ENCODE assay signal across 8 cellular contexts in the genomic region with DNA sequence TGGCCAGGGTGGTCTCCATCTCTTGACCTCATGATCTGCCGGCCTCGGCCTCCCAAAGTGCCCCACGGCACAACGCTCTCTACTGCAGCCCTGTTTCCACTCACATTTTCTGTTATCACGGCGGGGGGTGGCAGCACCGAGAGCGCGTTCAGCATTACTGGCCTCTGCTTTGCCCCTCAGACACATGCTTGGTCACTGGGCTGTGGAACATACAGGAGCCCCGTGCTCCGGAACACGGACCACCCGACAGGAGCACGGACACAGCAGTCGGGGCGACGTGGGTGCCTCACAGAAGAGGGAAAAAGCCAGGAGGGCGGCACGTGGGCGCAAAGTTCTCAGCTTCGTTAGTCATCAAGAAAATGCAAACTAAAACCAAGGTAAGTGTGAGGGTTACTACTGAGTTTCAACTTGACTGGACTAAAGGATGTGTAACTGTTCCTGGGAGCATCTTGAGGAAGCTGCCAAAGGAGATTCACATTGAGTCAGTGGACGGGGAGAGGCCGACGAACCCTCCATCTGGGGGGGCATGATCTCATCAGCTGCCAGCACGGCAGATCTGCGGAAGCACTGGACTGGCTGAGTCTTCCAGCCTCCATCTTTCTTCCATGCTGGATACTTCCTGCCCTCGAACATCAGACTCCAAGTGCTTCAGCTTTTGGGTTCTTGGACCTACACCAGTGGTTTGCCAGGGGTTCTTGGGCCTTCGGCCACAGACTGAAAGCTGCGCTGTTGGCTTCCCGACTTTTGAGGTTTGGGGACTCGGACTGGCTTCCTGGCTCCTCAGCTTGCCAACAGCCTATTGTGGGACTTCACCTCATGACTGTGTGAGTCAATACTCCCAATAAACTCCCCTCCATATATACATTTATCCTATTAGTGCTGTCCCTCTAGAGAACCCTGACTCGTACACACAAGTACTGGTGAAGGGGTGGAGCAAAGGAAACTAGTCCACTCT.
DNase-seq lines count a peak whose midpoint lies in the region; ATAC-seq and TF ChIP-seq lines count a peak whose summit lies in the region.

No MANE protein-coding gene starts in this region.

- H3K36me3 ChIP-seq in GM23338 (ENCODE audit: insufficient read depth) (no peaks in the 10 kb centered on the region), heart right ventricle (peaks cover 0 to 7% (median 0%) of the 10 kb centered on the region in 9 donors)

- H3K36me3 Mint-ChIP-seq in GM23338 (ENCODE audit: low read depth), result peaks cover 6% of the 10 kb centered on the region; the same call in 2 of the 3 replicates

- H3K9me2 ChIP-seq in GM23338 (ENCODE audit: insufficient read depth), result no peaks in the 10 kb centered on the region

- ATAC-seq in GM23338 (no peak), heart right ventricle (no peak), GM19455 (IDR thresholded peaks at IDR 0.05; ENCODE audit: unreplicated experiment) (no peak)

- no peaks in the 10 kb centered on the region; the same call in 2 of the 3 replicates for H3K9me3 Mint-ChIP-seq in GM23338

- peaks cover 43% of the 10 kb centered on the region for H4K20me1 ChIP-seq in GM23338 (replicated peaks; ENCODE audit: insufficient read depth)

- H3K4me1 ChIP-seq in GM23338 (ENCODE audit: insufficient read depth), result peaks cover 56% of the 10 kb centered on the region
- H3K4me1 ChIP-seq in heart right ventricle, result peaks cover 49 to 93% (median 78%) of the 10 kb centered on the region in 9 donors

- peaks cover 10% of the 10 kb centered on the region; the same call in 1 of the 2 replicates for H3F3A ChIP-seq in GM23338 (replicated peaks; ENCODE audit: low read depth)

- H3K9me3 ChIP-seq in heart right ventricle, result no peaks in the 10 kb centered on the region

- intact Hi-C loops in heart right ventricle (cut with DNase I), result loop anchor here in 1 of 10 donors (10.0 kb wide), 1 partner anchor 230 kb away; no protein-coding TSS in a partner anchor

- peak overlapping the region; percentile 92 for H3K27ac Mint-ChIP-seq in GM23338

- H3K27me3 Mint-ChIP-seq in GM23338 (ENCODE audit: insufficient read depth, low read depth, poor library complexity), result peaks cover 31% of the 10 kb centered on the region

- H3K27ac ChIP-seq in GM23338 (ENCODE audit: low read depth) (peak overlapping the region; percentile 79), heart right ventricle (peak overlapping the region in 7 of 10 donors; percentile 4 to 91 (median 75))

- TF ChIP-seq CTCF in GM23338 (conservative IDR thresholded peaks at IDR 0.05; ENCODE audit: low read depth in 2 of 2), result no peak
- no peak for TF ChIP-seq CTCF in heart right ventricle (IDR thresholded peaks at IDR 0.05)

- peak; percentile 94 for DNase-seq in CD1c-positive myeloid dendritic cell (ENCODE audit: extremely low spot score)
- DNase-seq in GM23338 (ENCODE audit: low spot score), result no peak
- DNase-seq in activated CD4-positive, alpha-beta T cell treated with anti-CD3 and anti-CD28 coated beads, Interleukin-2, amount 50 U/mL, for 24 hours (ENCODE audit: low read depth in 1 of 2, low spot score in 1 of 2), result peak; percentile 48 to 55
- no peak for DNase-seq in heart right ventricle
- DNase-seq in stimulated activated CD8-positive, alpha-beta memory T cell treated with anti-CD3 and anti-CD28 coated beads, Interleukin-4, amount 100 ng/mL, for 48 hours, result peak; percentile 78
- DNase-seq in NCI-H524 (lab: John Stamatoyannopoulos, UW), result no peak
- no peak for DNase-seq in NCI-H187 treated with DMSO at 0.1 percent for 48 hours (lab: John Stamatoyannopoulos, UW)

- H3K27me3 ChIP-seq in GM23338 (ENCODE audit: insufficient read depth) (no peaks in the 10 kb centered on the region), heart right ventricle (no peaks in the 10 kb centered on the region)

- peaks cover 87% of the 10 kb centered on the region for H3K4me1 Mint-ChIP-seq in GM23338

- H3K4me3 Mint-ChIP-seq in GM23338, result peak overlapping the region; percentile 26; the same call in 1 of the 3 replicates

- peaks cover 89% of the 10 kb centered on the region for H3K79me2 ChIP-seq in GM23338 (replicated peaks; ENCODE audit: insufficient read depth)

- 92 to 94% methylated on average over 32 of the region's 32 CpGs for WGBS in heart right ventricle, 2 donors

- no peak overlapping the region for H3K4me2 ChIP-seq in GM23338

- no peak overlapping the region for H2AFZ ChIP-seq in GM23338

- H3K4me3 ChIP-seq in GM23338 (no peak overlapping the region), heart right ventricle (no peak overlapping the region)

TF ChIP-seq in GM23338, 12 proteins besides CTCF, POLR2A, EP300 and RAD21 (continues in another document):
- TF ChIP-seq, protein P1, sequence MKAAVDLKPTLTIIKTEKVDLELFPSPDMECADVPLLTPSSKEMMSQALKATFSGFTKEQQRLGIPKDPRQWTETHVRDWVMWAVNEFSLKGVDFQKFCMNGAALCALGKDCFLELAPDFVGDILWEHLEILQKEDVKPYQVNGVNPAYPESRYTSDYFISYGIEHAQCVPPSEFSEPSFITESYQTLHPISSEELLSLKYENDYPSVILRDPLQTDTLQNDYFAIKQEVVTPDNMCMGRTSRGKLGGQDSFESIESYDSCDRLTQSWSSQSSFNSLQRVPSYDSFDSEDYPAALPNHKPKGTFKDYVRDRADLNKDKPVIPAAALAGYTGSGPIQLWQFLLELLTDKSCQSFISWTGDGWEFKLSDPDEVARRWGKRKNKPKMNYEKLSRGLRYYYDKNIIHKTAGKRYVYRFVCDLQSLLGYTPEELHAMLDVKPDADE (IDR thresholded peaks at IDR 0.05), result no peak
- TF ChIP-seq EZH2phosphoT487 (IDR thresholded peaks at IDR 0.05; ENCODE audit: unreplicated experiment), result no peak
- no peak for TF ChIP-seq ZNF114 (CRISPR knock-in tag; IDR thresholded peaks at IDR 0.05)
- TF ChIP-seq NANOG (IDR thresholded peaks at IDR 0.05; ENCODE audit: borderline replicate concordance), result no peak
- TF ChIP-seq CREB1 (CRISPR knock-in tag; IDR thresholded peaks at IDR 0.05; ENCODE audit: low read depth), result no peak
- TF ChIP-seq JUNB (IDR thresholded peaks at IDR 0.05; ENCODE audit: unreplicated experiment), result no peak
- TF ChIP-seq, protein P2, sequence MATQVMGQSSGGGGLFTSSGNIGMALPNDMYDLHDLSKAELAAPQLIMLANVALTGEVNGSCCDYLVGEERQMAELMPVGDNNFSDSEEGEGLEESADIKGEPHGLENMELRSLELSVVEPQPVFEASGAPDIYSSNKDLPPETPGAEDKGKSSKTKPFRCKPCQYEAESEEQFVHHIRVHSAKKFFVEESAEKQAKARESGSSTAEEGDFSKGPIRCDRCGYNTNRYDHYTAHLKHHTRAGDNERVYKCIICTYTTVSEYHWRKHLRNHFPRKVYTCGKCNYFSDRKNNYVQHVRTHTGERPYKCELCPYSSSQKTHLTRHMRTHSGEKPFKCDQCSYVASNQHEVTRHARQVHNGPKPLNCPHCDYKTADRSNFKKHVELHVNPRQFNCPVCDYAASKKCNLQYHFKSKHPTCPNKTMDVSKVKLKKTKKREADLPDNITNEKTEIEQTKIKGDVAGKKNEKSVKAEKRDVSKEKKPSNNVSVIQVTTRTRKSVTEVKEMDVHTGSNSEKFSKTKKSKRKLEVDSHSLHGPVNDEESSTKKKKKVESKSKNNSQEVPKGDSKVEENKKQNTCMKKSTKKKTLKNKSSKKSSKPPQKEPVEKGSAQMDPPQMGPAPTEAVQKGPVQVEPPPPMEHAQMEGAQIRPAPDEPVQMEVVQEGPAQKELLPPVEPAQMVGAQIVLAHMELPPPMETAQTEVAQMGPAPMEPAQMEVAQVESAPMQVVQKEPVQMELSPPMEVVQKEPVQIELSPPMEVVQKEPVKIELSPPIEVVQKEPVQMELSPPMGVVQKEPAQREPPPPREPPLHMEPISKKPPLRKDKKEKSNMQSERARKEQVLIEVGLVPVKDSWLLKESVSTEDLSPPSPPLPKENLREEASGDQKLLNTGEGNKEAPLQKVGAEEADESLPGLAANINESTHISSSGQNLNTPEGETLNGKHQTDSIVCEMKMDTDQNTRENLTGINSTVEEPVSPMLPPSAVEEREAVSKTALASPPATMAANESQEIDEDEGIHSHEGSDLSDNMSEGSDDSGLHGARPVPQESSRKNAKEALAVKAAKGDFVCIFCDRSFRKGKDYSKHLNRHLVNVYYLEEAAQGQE (IDR thresholded peaks at IDR 0.05; ENCODE audit: unreplicated experiment), result no peak
- TF ChIP-seq POLR2AphosphoS5 (IDR thresholded peaks at IDR 0.05; ENCODE audit: low read depth), result no peak

Comparison
In these comparisons a context has a peak if more than half of its experiments do, and no peak if none do; other contexts are left out.
1. DNase-seq: peak in CD1c-positive myeloid dendritic cell (single experiment), activated CD4-positive, alpha-beta T cell treated with anti-CD3 and anti-CD28 coated beads, Interleukin-2, amount 50 U/mL, for 24 hours (2 of 2) and stimulated activated CD8-positive, alpha-beta memory T cell treated with anti-CD3 and anti-CD28 coated beads, Interleukin-4, amount 100 ng/mL, for 48 hours (single experiment); none in GM23338 (single experiment), heart right ventricle (0 of 2), NCI-H524 (0 of 2) and NCI-H187 treated with DMSO at 0.1 percent for 48 hours (single experiment).